In the genomic region with DNA sequence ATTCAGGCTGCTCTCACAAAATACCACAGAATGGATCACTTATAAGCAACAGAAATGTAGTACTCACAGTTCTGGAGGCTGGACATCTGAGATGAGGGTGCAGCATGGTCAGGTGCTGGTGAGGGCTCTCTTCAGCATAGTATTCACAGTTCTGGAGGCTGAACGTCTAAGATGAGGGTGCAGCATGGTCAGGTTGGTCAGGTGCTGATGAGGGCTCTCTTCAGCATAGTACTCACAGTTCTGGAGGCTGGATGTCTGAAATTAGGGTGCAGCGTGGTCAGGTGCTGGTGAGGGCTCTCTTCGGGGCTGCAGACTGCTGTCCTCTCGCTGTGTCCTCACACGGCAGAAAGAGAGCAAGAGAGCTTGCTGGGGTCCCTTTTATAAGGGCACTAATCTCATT, we compare ENCODE assay signal across 32 cellular contexts. TPM values are rescaled to one million over a fixed set of nuclear protein-coding genes. Genes with fewer than 3 reads are reported as not detected.
"Had no signal": no experiment of that assay in that cellular context is flagged by ENCODE, and none has a peak within 500 bp of the region (broad histone marks: within the 10 kb centered on the region; RNA-seq: fewer than 3 reads in every experiment).

No MANE protein-coding gene starts in this region.

- H3K4me3 ChIP-seq: ascending aorta, cardiac muscle cell had no signal

- H3K36me3 ChIP-seq: ascending aorta, cardiac muscle cell, WERI-Rb-1 had no signal

- ATAC-seq: activated CD4-positive, alpha-beta T cell treated with anti-CD3 and anti-CD28 coated beads for 36 hours; activated CD4-positive, CD25-positive, alpha-beta regulatory T cell treated with anti-CD3 and anti-CD28 coated beads, Interleukin-2, amount 50 U/mL, for 24 hours; activated CD8-positive, alpha-beta memory T cell treated with anti-CD3 and anti-CD28 coated beads, Interleukin-2, amount 10 ng/mL, durations not matched to agents 7 days and 5 days; activated CD8-positive, alpha-beta T cell treated with anti-CD3 and anti-CD28 coated beads, Interleukin-2, amount 10 ng/mL, durations not matched to agents 7 days and 5 days; activated naive CD8-positive, alpha-beta T cell treated with anti-CD3 and anti-CD28 coated beads, Interleukin-2, amount 50 U/mL, for 24 hours; WTC11 had no signal

- H3K27me3 ChIP-seq: ascending aorta, cardiac muscle cell had no signal

- H3K4me1 ChIP-seq: ascending aorta had no signal

- H3K27ac ChIP-seq: ascending aorta, cardiac muscle cell, WERI-Rb-1 had no signal

- DNase-seq: activated CD4-positive, alpha-beta memory T cell treated with anti-CD3 and anti-CD28 coated beads, Interleukin-2, amount 10 ng/mL, durations not matched to agents 7 days and 5 days; activated CD4-positive, alpha-beta T cell treated with anti-CD3 and anti-CD28 coated beads for 1 hour; activated CD4-positive, alpha-beta T cell treated with anti-CD3 and anti-CD28 coated beads for 36 hours; activated CD4-positive, alpha-beta T cell treated with anti-CD3 and anti-CD28 coated beads for 48 hours; activated CD4-positive, alpha-beta T cell treated with anti-CD3 and anti-CD28 coated beads, Interleukin-2, amount 10 ng/mL, durations not matched to agents 7 days and 5 days; activated CD4-positive, alpha-beta T cell treated with anti-CD3 and anti-CD28 coated beads, Interleukin-2, amount 50 U/mL, for 48 hours; activated CD4-positive, CD25-positive, alpha-beta regulatory T cell; activated CD8-positive, alpha-beta memory T cell treated with anti-CD3 and anti-CD28 coated beads for 24 hours; activated CD8-positive, alpha-beta memory T cell treated with anti-CD3 and anti-CD28 coated beads, Interleukin-2, amount 10 ng/mL, durations not matched to agents 7 days and 5 days; activated CD8-positive, alpha-beta memory T cell treated with anti-CD3 and anti-CD28 coated beads, Interleukin-2, amount 50 U/mL, for 48 hours; activated CD8-positive, alpha-beta T cell treated with anti-CD3 and anti-CD28 coated beads, Interleukin-2, amount 10 ng/mL, durations not matched to agents 7 days and 5 days; activated gamma-delta T cell; activated naive CD4-positive, alpha-beta T cell treated with anti-CD3 and anti-CD28 coated beads, Interleukin-2, amount 10 ng/mL, durations not matched to agents 7 days and 5 days; activated naive CD4-positive, alpha-beta T cell treated with Interleukin-2 at 50 U/mL for 16 hours; activated naive CD8-positive, alpha-beta T cell treated with anti-CD3 and anti-CD28 coated beads, Interleukin-2, amount 10 ng/mL, durations not matched to agents 7 days and 5 days; activated naive CD8-positive, alpha-beta T cell treated with anti-CD3 and anti-CD28 coated beads, Interleukin-2, amount 50 U/mL, for 24 hours; activated T-cell treated with anti-CD3 and anti-CD28 coated beads, Interleukin-2, amount 50 U/mL, for 24 hours; activated T-cell treated with anti-CD3 and anti-CD28 coated beads, Interleukin-2, amount 50 U/mL, for 48 hours; amygdala; anterior cingulate cortex; caudate nucleus; cerebellar nuclear complex; T-helper 1 cell; T-helper 2 cell; T-helper 9 cell; WERI-Rb-1 had no signal

RNA-seq across cellular contexts. Expression of gene PDZK1IP1, which starts 17.1 kb away (rescaled TPM):
- total RNA-seq: activated CD4-positive, alpha-beta memory T cell treated with anti-CD3 and anti-CD28 coated beads, Interleukin-2, amount 10 ng/mL, durations not matched to agents 7 days and 5 days; activated CD4-positive, alpha-beta T cell treated with anti-CD3 and anti-CD28 coated beads for 36 hours; activated CD4-positive, alpha-beta T cell treated with anti-CD3 and anti-CD28 coated beads, Interleukin-2, amount 10 ng/mL, durations not matched to agents 7 days and 5 days; activated CD8-positive, alpha-beta memory T cell treated with anti-CD3 and anti-CD28 coated beads, Interleukin-2, amount 10 ng/mL, durations not matched to agents 7 days and 5 days; activated CD8-positive, alpha-beta T cell treated with anti-CD3 and anti-CD28 coated beads, Interleukin-2, amount 10 ng/mL, durations not matched to agents 7 days and 5 days; activated naive CD8-positive, alpha-beta T cell treated with anti-CD3 and anti-CD28 coated beads, Interleukin-2, amount 10 ng/mL, durations not matched to agents 7 days and 5 days; activated T-helper 2 cell treated with anti-CD3 and anti-CD28 coated beads, Interferon-gamma antibody, Interleukin-2, Interleukin-4, amounts not matched to agents 10 μg/mL and 5 μg/mL and 100 μg/mL, durations not matched to agents 14 hours and 24 hours and 36 hours; ascending aorta; cardiac muscle cell; WTC11 had no signal
- polyA plus RNA-seq: cardiac muscle cell had no signal

RNA-seq across cellular contexts. Expression of gene CYP4A22, which starts 35.5 kb away (rescaled TPM):
- total RNA-seq: activated CD4-positive, alpha-beta memory T cell treated with anti-CD3 and anti-CD28 coated beads, Interleukin-2, amount 10 ng/mL, durations not matched to agents 7 days and 5 days; activated CD4-positive, alpha-beta T cell treated with anti-CD3 and anti-CD28 coated beads for 36 hours; activated CD4-positive, alpha-beta T cell treated with anti-CD3 and anti-CD28 coated beads, Interleukin-2, amount 10 ng/mL, durations not matched to agents 7 days and 5 days; activated CD8-positive, alpha-beta memory T cell treated with anti-CD3 and anti-CD28 coated beads, Interleukin-2, amount 10 ng/mL, durations not matched to agents 7 days and 5 days; activated CD8-positive, alpha-beta T cell treated with anti-CD3 and anti-CD28 coated beads, Interleukin-2, amount 10 ng/mL, durations not matched to agents 7 days and 5 days; activated naive CD8-positive, alpha-beta T cell treated with anti-CD3 and anti-CD28 coated beads, Interleukin-2, amount 10 ng/mL, durations not matched to agents 7 days and 5 days; activated T-helper 2 cell treated with anti-CD3 and anti-CD28 coated beads, Interferon-gamma antibody, Interleukin-2, Interleukin-4, amounts not matched to agents 10 μg/mL and 5 μg/mL and 100 μg/mL, durations not matched to agents 14 hours and 24 hours and 36 hours; ascending aorta; bronchial epithelial cell; cardiac muscle cell; WTC11 had no signal
- polyA plus RNA-seq: cardiac muscle cell had no signal

RNA-seq across cellular contexts. Expression of gene TAL1, which starts 59.2 kb away (rescaled TPM):
- total RNA-seq: activated CD4-positive, alpha-beta memory T cell treated with anti-CD3 and anti-CD28 coated beads, Interleukin-2, amount 10 ng/mL, durations not matched to agents 7 days and 5 days; activated CD4-positive, alpha-beta T cell treated with anti-CD3 and anti-CD28 coated beads, Interleukin-2, amount 10 ng/mL, durations not matched to agents 7 days and 5 days; activated CD8-positive, alpha-beta memory T cell treated with anti-CD3 and anti-CD28 coated beads, Interleukin-2, amount 10 ng/mL, durations not matched to agents 7 days and 5 days; activated CD8-positive, alpha-beta T cell treated with anti-CD3 and anti-CD28 coated beads, Interleukin-2, amount 10 ng/mL, durations not matched to agents 7 days and 5 days; activated naive CD8-positive, alpha-beta T cell treated with anti-CD3 and anti-CD28 coated beads, Interleukin-2, amount 10 ng/mL, durations not matched to agents 7 days and 5 days; activated T-helper 2 cell treated with anti-CD3 and anti-CD28 coated beads, Interferon-gamma antibody, Interleukin-2, Interleukin-4, amounts not matched to agents 10 μg/mL and 5 μg/mL and 100 μg/mL, durations not matched to agents 14 hours and 24 hours and 36 hours; bronchial epithelial cell had no signal
